Comparison of ENCODE assay signal across 17 cellular contexts in genomic region chr20:46433051-46433450, GRCh38. TPM values are rescaled to one million over a fixed set of nuclear protein-coding genes. Genes with fewer than 3 reads are reported as not detected.
DNase-seq lines count a peak whose midpoint lies in the region; ATAC-seq and TF ChIP-seq lines count a peak whose summit lies in the region.
"Had no signal": no experiment of that assay in that cellular context is flagged by ENCODE, and none has a peak within 500 bp of the region (broad histone marks: within the 10 kb centered on the region; RNA-seq: fewer than 3 reads in every experiment).

No MANE protein-coding gene starts in this region.

- H3K9ac ChIP-seq in mammary epithelial cell (ENCODE audit: insufficient read depth, low read length), result no peak overlapping the region

- H3K4me1 ChIP-seq in mammary epithelial cell (ENCODE audit: insufficient read depth, low read length) (no peaks in the 10 kb centered on the region), breast epithelium (no peaks in the 10 kb centered on the region)
- H3K4me1 ChIP-seq: Peyer's patch had no signal

- CTCF ChIA-PET in mammary epithelial cell (lab: Charles Lee; ENCODE audit: low non-redundant PET), result no interaction called here
- CTCF ChIA-PET in GM10248 (lab: Yijun Ruan, JAX), result interaction anchor here (1.3 to 1.6 kb wide), 2 partner anchors 11 to 63 kb away, joined by 3 read pairs; no protein-coding TSS in a partner anchor

- dilution Hi-C loops in mammary epithelial cell (cut with HindIII; ENCODE audit: low sequenced_read_pairs), result no loop called here

- no peak overlapping the region for H3K4me3 Mint-ChIP-seq in mesothelial cell of epicardium
- H3K4me3 Mint-ChIP-seq: CD4-positive, alpha-beta memory T cell had no signal

- H3K27ac ChIP-seq in mammary epithelial cell (ENCODE audit: insufficient read depth, low read depth, low read length) (no peak overlapping the region), breast epithelium (no peak overlapping the region)
- H3K27ac ChIP-seq: Peyer's patch had no signal

- no peaks in the 10 kb centered on the region for H4K20me1 ChIP-seq in mammary epithelial cell (ENCODE audit: insufficient read depth, low read length)

- H3K9me3 ChIP-seq in mammary epithelial cell (replicated peaks; ENCODE audit: insufficient read depth, low read length) (no peaks in the 10 kb centered on the region), breast epithelium (no peaks in the 10 kb centered on the region)
- H3K9me3 ChIP-seq: Peyer's patch had no signal

- TF ChIP-seq CTCF in mammary epithelial cell (conservative IDR thresholded peaks at IDR 0.05 in 1 of 2, IDR thresholded peaks at IDR 0.05 in 1 of 2; ENCODE audit: extremely low read depth in 1 of 2, insufficient read depth in 1 of 2, low read depth in 1 of 2, low read length in 2 of 2) (no peak), breast epithelium (IDR thresholded peaks at IDR 0.05) (no peak), GM10248 (IDR thresholded peaks at IDR 0.05; ENCODE audit: control extremely low read depth, extremely low read depth, low read depth, missing control alignments) (no peak), mesothelial cell of epicardium (IDR thresholded peaks at IDR 0.05; ENCODE audit: unreplicated experiment) (no peak)

- H3K27me3 Mint-ChIP-seq in mesothelial cell of epicardium (ENCODE audit: low read depth), result peaks cover 48% of the 10 kb centered on the region

- H3K36me3 ChIP-seq in mammary epithelial cell (ENCODE audit: insufficient read depth, low read length), result no peaks in the 10 kb centered on the region
- no peaks in the 10 kb centered on the region for H3K36me3 ChIP-seq in breast epithelium
- H3K36me3 ChIP-seq: Peyer's patch had no signal

- peaks cover 2% of the 10 kb centered on the region for H3K27me3 ChIP-seq in mammary epithelial cell (ENCODE audit: insufficient read depth, low read length)
- H3K27me3 ChIP-seq in breast epithelium, result peaks cover 0 to 14% of the 10 kb centered on the region in 2 donors
- H3K27me3 ChIP-seq: Peyer's patch had no signal

- no peak overlapping the region for H2AFZ ChIP-seq in mammary epithelial cell (ENCODE audit: low read depth, low read length)

- in situ Hi-C loops in mammary epithelial cell (cut with MboI; ENCODE audit: low sequenced_read_pairs in 2 of 2), result no loop called here

- H3K27ac Mint-ChIP-seq in mesothelial cell of epicardium, result no peak overlapping the region
- H3K27ac Mint-ChIP-seq: CD4-positive, alpha-beta memory T cell had no signal

- DNase-seq in mammary epithelial cell (peak; percentile 25), breast epithelium (ENCODE audit: low spot score in 2 of 2) (no peak), NCI-H524 (lab: John Stamatoyannopoulos, UW) (peak; percentile 82 to 95), cerebellum (ENCODE audit: low spot score) (peak; percentile 82), GM10248 (ENCODE audit: extremely low spot score) (no peak), mesothelial cell of epicardium (ENCODE audit: low spot score in 2 of 2, unreplicated experiment in 2 of 2) (no peak)
- DNase-seq in activated CD4-positive, alpha-beta T cell treated with anti-CD3 and anti-CD28 coated beads for 4 hours, result no peak
- DNase-seq: 8988T; CD4-positive, alpha-beta memory T cell; NCI-H1092 treated with DMSO at 0.1 percent for 48 hours; NCI-H146; NCI-H2107; NCI-H446; Peyer's patch; Right ventricle myocardium superior; SW 1271 had no signal

- H3K79me2 ChIP-seq in mammary epithelial cell (ENCODE audit: insufficient read depth, low read length), result no peaks in the 10 kb centered on the region

- 70% methylated on average over 8 of the region's 8 CpGs for WGBS in mammary epithelial cell (ENCODE audit: low coverage, missing lambda C conversion rate)

- TF ChIP-seq POLR2A in breast epithelium (IDR thresholded peaks at IDR 0.05), result no peak

- peaks cover 4% of the 10 kb centered on the region for H3K36me3 Mint-ChIP-seq in mesothelial cell of epicardium
- H3K36me3 Mint-ChIP-seq: CD4-positive, alpha-beta memory T cell had no signal

- BruUV-seq in mammary epithelial cell (replicated peaks; lab: Mats Ljungman, UMichigan), result no TSS peak

- POLR2A ChIA-PET in GM10248 (lab: Yijun Ruan, JAX), result no interaction called here

- H3K9me3 Mint-ChIP-seq in mesothelial cell of epicardium, result peaks cover 4% of the 10 kb centered on the region
- H3K9me3 Mint-ChIP-seq: CD4-positive, alpha-beta memory T cell had no signal

- H3K4me3 ChIP-seq in mammary epithelial cell (replicated peaks in 1 of 3; ENCODE audit: insufficient read depth in 1 of 3, low read depth in 2 of 3, low read length in 3 of 3) (no peak overlapping the region), breast epithelium (no peak overlapping the region)
- H3K4me3 ChIP-seq: Peyer's patch had no signal

- no peak for ATAC-seq in HG03439 (IDR thresholded peaks at IDR 0.05; ENCODE audit: unreplicated experiment)

- no peaks in the 10 kb centered on the region for H3K4me1 Mint-ChIP-seq in mesothelial cell of epicardium
- H3K4me1 Mint-ChIP-seq: CD4-positive, alpha-beta memory T cell had no signal

- no peak overlapping the region for H3K4me2 ChIP-seq in mammary epithelial cell (ENCODE audit: insufficient read depth, low read depth, low read length)

- intact Hi-C loops in mammary epithelial cell (cut with micrococcal nuclease), result no loop called here
- intact Hi-C loops in breast epithelium (cut with DNase I; ENCODE audit: low total_unique reads), result no loop called here

RNA-seq across cellular contexts. Expression of gene ELMO2, which starts 26.6 kb away (rescaled TPM):
- 10 to 100 TPM; 29.6 to 44.0 TPM for total RNA-seq in mammary epithelial cell
- 24.6 TPM for polyA plus RNA-seq in mammary epithelial cell
- polyA minus RNA-seq in mammary epithelial cell, result 73.5 TPM
- 10 to 100 TPM; 41.0 to 63.3 (median 50.8) TPM for total RNA-seq in breast epithelium
- 57.5 TPM for total RNA-seq in cerebellum
- total RNA-seq in mesothelial cell of epicardium, result 53.2 to 56.5 TPM (median 54.2 TPM) in 3 replicates

Comparison
In these comparisons a context has a peak if more than half of its experiments do, and no peak if none do; other contexts are left out.
1. DNase-seq: peak in mammary epithelial cell (single experiment), NCI-H524 (2 of 2) and cerebellum (single experiment); none in breast epithelium (0 of 2), GM10248 (single experiment), activated CD4-positive, alpha-beta T cell treated with anti-CD3 and anti-CD28 coated beads for 4 hours (0 of 2) and mesothelial cell of epicardium (0 of 2).